Comparison of ENCODE assay signal across 12 cellular contexts in the genomic region with DNA sequence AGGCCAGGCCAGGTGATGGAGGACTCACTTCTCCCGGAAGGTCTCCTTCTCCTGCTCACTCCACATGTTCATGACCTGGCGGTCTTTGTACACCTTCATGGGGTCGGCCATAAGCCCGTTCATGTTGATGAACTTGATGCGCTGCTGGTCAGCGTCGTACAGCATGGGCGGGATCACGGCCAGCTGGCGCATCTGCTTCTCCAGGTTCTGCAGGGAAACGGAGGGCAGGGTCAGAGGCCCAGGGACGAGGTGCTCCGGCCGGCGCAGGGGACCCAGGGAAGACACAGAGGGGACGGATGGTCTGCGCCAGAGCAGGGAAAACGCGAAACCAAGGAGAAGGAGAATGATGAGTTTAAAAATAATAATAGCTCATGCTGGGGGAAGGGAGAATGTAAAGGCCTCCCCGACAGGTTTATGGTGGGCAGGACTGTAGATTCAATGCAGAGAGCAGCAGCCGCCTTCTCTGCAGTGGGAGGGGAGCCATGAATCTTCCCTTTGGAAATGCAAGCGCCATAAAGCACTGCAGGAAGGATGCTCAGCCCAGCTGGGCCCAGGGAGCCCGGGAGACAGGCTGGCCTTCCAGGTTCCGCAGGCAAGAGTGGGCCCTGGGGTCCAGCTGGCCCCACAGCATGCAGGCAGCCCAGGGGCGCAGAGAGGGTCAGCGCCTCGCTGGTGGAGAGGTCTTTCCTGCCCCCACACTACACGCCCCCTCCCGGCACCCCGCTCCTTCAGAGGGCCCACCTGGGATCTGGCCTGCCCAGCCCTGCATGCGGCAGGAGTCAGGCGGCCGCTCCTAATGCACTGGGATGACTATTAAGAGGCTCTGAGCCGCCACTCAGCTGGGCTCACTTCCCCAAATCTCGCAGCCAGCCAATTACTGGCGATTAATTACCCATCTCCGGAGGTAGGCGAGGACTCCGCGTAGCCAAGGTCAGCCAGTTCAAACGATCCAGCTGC.
DNase-seq lines count a peak whose midpoint lies in the region; ATAC-seq and TF ChIP-seq lines count a peak whose summit lies in the region.
"Had no signal": no experiment of that assay in that cellular context is flagged by ENCODE, and none has a peak within 500 bp of the region (broad histone marks: within the 10 kb centered on the region; RNA-seq: fewer than 3 reads in every experiment).

No MANE protein-coding gene starts in this region.

- TF ChIP-seq EP300 in stomach (IDR thresholded peaks at IDR 0.05) = no peak

- ATAC-seq in left lung = no peak

- TF ChIP-seq CTCF in adrenal gland (IDR thresholded peaks at IDR 0.05) (no peak), left lung (IDR thresholded peaks at IDR 0.05) (no peak), stomach (IDR thresholded peaks at IDR 0.05) (no peak)

- H3K27ac ChIP-seq in adrenal gland (peak overlapping the region in 4 of 5 donors; percentile 51 to 93 (median 76)), left lung (peak overlapping the region; percentile 13 to 24), stomach (peak overlapping the region; percentile 49 to 85 (median 79))
- H3K27ac ChIP-seq: SK-N-MC had no signal

- H3K4me3 ChIP-seq in adrenal gland (no peak overlapping the region), left lung (no peak overlapping the region), stomach (no peak overlapping the region)
- H3K4me3 ChIP-seq: SK-N-MC had no signal

- H3K9me3 ChIP-seq in adrenal gland (replicated peaks in 1 of 3) (no peaks in the 10 kb centered on the region), left lung (no peaks in the 10 kb centered on the region), stomach (no peaks in the 10 kb centered on the region)
- H3K9me3 ChIP-seq: Caco-2 had no signal

- H3K36me3 ChIP-seq in adrenal gland (replicated peaks in 1 of 2) (peaks cover 0 to 40% of the 10 kb centered on the region in 2 donors), left lung (peaks cover 0 to 84% of the 10 kb centered on the region in 2 donors), stomach (peaks cover 24 to 69% (median 54%) of the 10 kb centered on the region in 4 donors)

- TF ChIP-seq POLR2A in adrenal gland (IDR thresholded peaks at IDR 0.05) = no peak
- no peak for TF ChIP-seq POLR2A in stomach (IDR thresholded peaks at IDR 0.05)

- intact Hi-C loops in adrenal gland (cut with DNase I) (no loop called here), left lung (cut with DNase I) (no loop called here), stomach (cut with DNase I; ENCODE audit: low total_unique reads) (no loop called here)

- peak; percentile 61 for DNase-seq in NCI-H2227 (lab: John Stamatoyannopoulos, UW; ENCODE audit: unreplicated experiment)
- DNase-seq in adrenal gland = peak in 6 of 7 donors; percentile 77 to 91 (median 86)
- no peak for DNase-seq in left lung
- no peak for DNase-seq in stomach
- no peak for DNase-seq in hepatic stellate cell (ENCODE audit: low spot score)
- no peak for DNase-seq in activated CD8-positive, alpha-beta memory T cell treated with anti-CD3 and anti-CD28 coated beads, Interleukin-2, amount 50 U/mL, for 4 hours
- no peak for DNase-seq in activated T-cell treated with anti-CD3 and anti-CD28 coated beads, Interleukin-2, amount 50 U/mL, for 1 hour
- DNase-seq: activated CD4-positive, alpha-beta T cell treated with anti-CD3 and anti-CD28 coated beads for 1 hour; activated gamma-delta T cell; Caco-2; stimulated activated CD8-positive, alpha-beta memory T cell treated with anti-CD3 and anti-CD28 coated beads, Interleukin-4, amount 100 ng/mL, for 48 hours had no signal

- H3K27me3 ChIP-seq in adrenal gland (no peaks in the 10 kb centered on the region), left lung (no peaks in the 10 kb centered on the region), stomach (no peaks in the 10 kb centered on the region)

- H3K4me1 ChIP-seq in adrenal gland (replicated peaks in 1 of 2) (peaks cover 44 to 59% of the 10 kb centered on the region in 2 donors), left lung (peaks cover 33 to 60% of the 10 kb centered on the region in 2 donors), stomach (peaks cover 41 to 62% (median 52%) of the 10 kb centered on the region in 4 donors)

- WGBS in adrenal gland, 4 donors = 59 to 75% (median 67%) methylated on average over 30 to 41 of the region's 41 CpGs
- WGBS in stomach, 5 donors = 83 to 87% (median 83%) methylated on average over 27 to 41 of the region's 41 CpGs

Comparison
In these comparisons a context has a peak if more than half of its experiments do, and no peak if none do; other contexts are left out.
1. DNase-seq: peak in NCI-H2227 (single experiment) and adrenal gland (6 of 7); none in left lung (0 of 2), stomach (single experiment), hepatic stellate cell (single experiment), activated CD8-positive, alpha-beta memory T cell treated with anti-CD3 and anti-CD28 coated beads, Interleukin-2, amount 50 U/mL, for 4 hours (single experiment) and activated T-cell treated with anti-CD3 and anti-CD28 coated beads, Interleukin-2, amount 50 U/mL, for 1 hour (single experiment).
2. H3K27ac ChIP-seq: peak in every context shown above with its lines; median percentile 79 in stomach; 76 in adrenal gland; 18 in left lung.